Comparison of ENCODE assay signal across 8 cellular contexts in the genomic region with DNA sequence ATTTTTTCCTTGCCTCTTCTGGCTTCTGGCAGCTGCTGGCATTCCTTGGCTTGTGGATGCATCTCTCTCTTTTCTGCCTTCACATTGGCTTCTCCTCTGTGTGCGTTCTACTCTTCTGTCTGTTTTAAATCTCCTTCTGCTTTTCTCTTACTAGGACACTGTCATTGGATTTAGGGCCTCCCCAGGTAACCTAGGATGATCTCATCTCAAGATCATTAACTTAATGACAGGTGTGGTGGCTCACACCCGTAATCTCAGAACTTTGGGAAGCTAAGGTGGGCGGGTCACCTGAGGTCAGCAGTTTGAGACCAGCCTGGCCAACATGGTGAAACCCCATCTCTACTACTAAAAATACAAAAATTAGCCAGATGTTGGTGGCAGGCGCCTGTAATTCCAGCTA.
"Had no signal": no experiment of that assay in that cellular context is flagged by ENCODE, and none has a peak within 500 bp of the region (broad histone marks: within the 10 kb centered on the region; RNA-seq: fewer than 3 reads in every experiment).

No MANE protein-coding gene starts in this region.

- DNase-seq: GDM1, GF-D8 had no signal

- ATAC-seq: GM12878 had no signal

- FAIRE-seq: G401.6, GM12878, GM12891, GM12892, GM18507, GM19239 had no signal

- H3K4me3 ChIP-seq: GM12878 had no signal
